ENCODE assay signal across 2 cellular contexts in genomic region chr3:53768478-53769459, GRCh38.
TF ChIP-seq lines count a peak whose summit lies in the region.

No MANE protein-coding gene starts in this region.

TF ChIP-seq in IMR-90, 13 proteins besides CTCF, POLR2A, EP300 and RAD21:
- TF ChIP-seq MAFK (IDR thresholded peaks at IDR 0.05; ENCODE audit: low read depth, low read length) (no peak), MXI1 (IDR thresholded peaks at IDR 0.05; ENCODE audit: borderline replicate concordance, low read depth, low read length) (no peak), RFX5 (IDR thresholded peaks at IDR 0.05; ENCODE audit: low read depth, low read length) (no peak), NFE2L2 (IDR thresholded peaks at IDR 0.05; ENCODE audit: low read depth, low read length) (no peak)

TF ChIP-seq in H1, 55 proteins besides CTCF, POLR2A, EP300 and RAD21:
- TF ChIP-seq TBP (IDR thresholded peaks at IDR 0.05; ENCODE audit: low read depth, low read length) (no peak), ASH2L (IDR thresholded peaks at IDR 0.05; ENCODE audit: low read length) (no peak), KDM4A (IDR thresholded peaks at IDR 0.05; ENCODE audit: low read depth, low read length, severe bottlenecking) (no peak), SIRT6 (IDR thresholded peaks at IDR 0.05; ENCODE audit: low read length) (no peak), JUND (IDR thresholded peaks at IDR 0.05; ENCODE audit: low read length) (no peak), SIN3A (conservative IDR thresholded peaks at IDR 0.05 in 1 of 2, IDR thresholded peaks at IDR 0.05 in 1 of 2; ENCODE audit: low read depth in 1 of 2, low read length in 2 of 2) (no peak), RFX5 (IDR thresholded peaks at IDR 0.05; ENCODE audit: borderline replicate concordance, low read depth, low read length) (no peak), NRF1 (IDR thresholded peaks at IDR 0.05; ENCODE audit: low read depth, low read length) (no peak), SRF (IDR thresholded peaks at IDR 0.05; ENCODE audit: low read depth, low read length) (no peak), CBX5 (IDR thresholded peaks at IDR 0.05; ENCODE audit: low read depth, low read length) (no peak), POLR2AphosphoS5 (IDR thresholded peaks at IDR 0.05; ENCODE audit: low read depth, low read length) (no peak), FOSL1 (IDR thresholded peaks at IDR 0.05; ENCODE audit: insufficient read depth, low read depth, low read length) (no peak), KDM5A (IDR thresholded peaks at IDR 0.05; ENCODE audit: low read length) (no peak), EZH2 (IDR thresholded peaks at IDR 0.05; ENCODE audit: low read depth, low read length, severe bottlenecking) (no peak)
